Comparison of ENCODE assay signal across 3 cellular contexts in the genomic region with DNA sequence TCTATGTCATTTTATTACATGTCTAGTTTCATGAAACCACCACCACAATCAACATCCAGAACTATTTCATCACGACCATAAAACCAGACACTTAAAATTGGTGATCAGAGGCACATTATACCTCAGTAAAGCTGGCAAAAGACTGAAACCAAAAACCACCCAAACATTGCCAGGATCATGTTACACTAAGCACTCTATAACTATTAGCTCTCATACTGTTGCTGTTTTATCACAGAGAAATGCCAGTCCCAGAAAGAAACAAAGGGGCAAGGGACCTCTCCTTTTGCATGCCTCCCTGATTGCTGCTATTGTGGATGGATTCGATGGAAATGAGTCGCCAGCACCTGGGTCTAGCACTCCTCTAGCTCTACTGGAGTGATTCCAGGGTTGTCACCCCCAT.
TF ChIP-seq lines count a peak whose summit lies in the region.

No MANE protein-coding gene starts in this region.

TF ChIP-seq in SK-N-SH treated with all-trans-retinoic acid at 6 μM for 48 hours, 23 proteins besides CTCF, POLR2A, EP300 and RAD21 (continued from another document and continues in another):
- TF ChIP-seq, protein P1, sequence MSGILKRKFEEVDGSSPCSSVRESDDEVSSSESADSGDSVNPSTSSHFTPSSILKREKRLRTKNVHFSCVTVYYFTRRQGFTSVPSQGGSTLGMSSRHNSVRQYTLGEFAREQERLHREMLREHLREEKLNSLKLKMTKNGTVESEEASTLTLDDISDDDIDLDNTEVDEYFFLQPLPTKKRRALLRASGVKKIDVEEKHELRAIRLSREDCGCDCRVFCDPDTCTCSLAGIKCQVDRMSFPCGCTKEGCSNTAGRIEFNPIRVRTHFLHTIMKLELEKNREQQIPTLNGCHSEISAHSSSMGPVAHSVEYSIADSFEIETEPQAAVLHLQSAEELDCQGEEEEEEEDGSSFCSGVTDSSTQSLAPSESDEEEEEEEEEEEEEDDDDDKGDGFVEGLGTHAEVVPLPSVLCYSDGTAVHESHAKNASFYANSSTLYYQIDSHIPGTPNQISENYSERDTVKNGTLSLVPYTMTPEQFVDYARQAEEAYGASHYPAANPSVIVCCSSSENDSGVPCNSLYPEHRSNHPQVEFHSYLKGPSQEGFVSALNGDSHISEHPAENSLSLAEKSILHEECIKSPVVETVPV (CRISPR knock-in tag; IDR thresholded peaks at IDR 0.05) = no peak
- no peak for TF ChIP-seq ISL1 (CRISPR knock-in tag; IDR thresholded peaks at IDR 0.05)
- TF ChIP-seq, protein P2, sequence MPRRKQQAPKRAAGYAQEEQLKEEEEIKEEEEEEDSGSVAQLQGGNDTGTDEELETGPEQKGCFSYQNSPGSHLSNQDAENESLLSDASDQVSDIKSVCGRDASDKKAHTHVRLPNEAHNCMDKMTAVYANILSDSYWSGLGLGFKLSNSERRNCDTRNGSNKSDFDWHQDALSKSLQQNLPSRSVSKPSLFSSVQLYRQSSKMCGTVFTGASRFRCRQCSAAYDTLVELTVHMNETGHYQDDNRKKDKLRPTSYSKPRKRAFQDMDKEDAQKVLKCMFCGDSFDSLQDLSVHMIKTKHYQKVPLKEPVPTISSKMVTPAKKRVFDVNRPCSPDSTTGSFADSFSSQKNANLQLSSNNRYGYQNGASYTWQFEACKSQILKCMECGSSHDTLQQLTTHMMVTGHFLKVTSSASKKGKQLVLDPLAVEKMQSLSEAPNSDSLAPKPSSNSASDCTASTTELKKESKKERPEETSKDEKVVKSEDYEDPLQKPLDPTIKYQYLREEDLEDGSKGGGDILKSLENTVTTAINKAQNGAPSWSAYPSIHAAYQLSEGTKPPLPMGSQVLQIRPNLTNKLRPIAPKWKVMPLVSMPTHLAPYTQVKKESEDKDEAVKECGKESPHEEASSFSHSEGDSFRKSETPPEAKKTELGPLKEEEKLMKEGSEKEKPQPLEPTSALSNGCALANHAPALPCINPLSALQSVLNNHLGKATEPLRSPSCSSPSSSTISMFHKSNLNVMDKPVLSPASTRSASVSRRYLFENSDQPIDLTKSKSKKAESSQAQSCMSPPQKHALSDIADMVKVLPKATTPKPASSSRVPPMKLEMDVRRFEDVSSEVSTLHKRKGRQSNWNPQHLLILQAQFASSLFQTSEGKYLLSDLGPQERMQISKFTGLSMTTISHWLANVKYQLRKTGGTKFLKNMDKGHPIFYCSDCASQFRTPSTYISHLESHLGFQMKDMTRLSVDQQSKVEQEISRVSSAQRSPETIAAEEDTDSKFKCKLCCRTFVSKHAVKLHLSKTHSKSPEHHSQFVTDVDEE (CRISPR knock-in tag; IDR thresholded peaks at IDR 0.05) = no peak
- TF ChIP-seq ZNF8 (CRISPR knock-in tag; IDR thresholded peaks at IDR 0.05) = no peak
- TF ChIP-seq ZFP30 (CRISPR knock-in tag; IDR thresholded peaks at IDR 0.05) = no peak
- TF ChIP-seq SNAI2 (CRISPR knock-in tag; IDR thresholded peaks at IDR 0.05) = no peak
- no peak for TF ChIP-seq ARNTL (CRISPR knock-in tag; IDR thresholded peaks at IDR 0.05; ENCODE audit: borderline replicate concordance, low read depth)
- TF ChIP-seq GLIS3 (CRISPR knock-in tag; IDR thresholded peaks at IDR 0.05) = no peak
- TF ChIP-seq CREB5 (CRISPR knock-in tag; IDR thresholded peaks at IDR 0.05; ENCODE audit: low read depth) = no peak
- no peak for TF ChIP-seq PPARA (CRISPR knock-in tag; IDR thresholded peaks at IDR 0.05; ENCODE audit: borderline replicate concordance)
- TF ChIP-seq OSR1 (CRISPR knock-in tag; IDR thresholded peaks at IDR 0.05) = no peak

TF ChIP-seq in SK-N-SH, 30 proteins besides CTCF, POLR2A, EP300 and RAD21 (continued from another document):
- TF ChIP-seq, protein P3, sequence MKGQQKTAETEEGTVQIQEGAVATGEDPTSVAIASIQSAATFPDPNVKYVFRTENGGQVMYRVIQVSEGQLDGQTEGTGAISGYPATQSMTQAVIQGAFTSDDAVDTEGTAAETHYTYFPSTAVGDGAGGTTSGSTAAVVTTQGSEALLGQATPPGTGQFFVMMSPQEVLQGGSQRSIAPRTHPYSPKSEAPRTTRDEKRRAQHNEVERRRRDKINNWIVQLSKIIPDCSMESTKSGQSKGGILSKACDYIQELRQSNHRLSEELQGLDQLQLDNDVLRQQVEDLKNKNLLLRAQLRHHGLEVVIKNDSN (IDR thresholded peaks at IDR 0.05; ENCODE audit: borderline replicate concordance, low read depth) = no peak
TF ChIP-seq in SK-N-SH: peak in this region for 0.

TF ChIP-seq in WTC11, 78 proteins besides CTCF, POLR2A, EP300 and RAD21 (continued from another document):
- TF ChIP-seq, protein P4, sequence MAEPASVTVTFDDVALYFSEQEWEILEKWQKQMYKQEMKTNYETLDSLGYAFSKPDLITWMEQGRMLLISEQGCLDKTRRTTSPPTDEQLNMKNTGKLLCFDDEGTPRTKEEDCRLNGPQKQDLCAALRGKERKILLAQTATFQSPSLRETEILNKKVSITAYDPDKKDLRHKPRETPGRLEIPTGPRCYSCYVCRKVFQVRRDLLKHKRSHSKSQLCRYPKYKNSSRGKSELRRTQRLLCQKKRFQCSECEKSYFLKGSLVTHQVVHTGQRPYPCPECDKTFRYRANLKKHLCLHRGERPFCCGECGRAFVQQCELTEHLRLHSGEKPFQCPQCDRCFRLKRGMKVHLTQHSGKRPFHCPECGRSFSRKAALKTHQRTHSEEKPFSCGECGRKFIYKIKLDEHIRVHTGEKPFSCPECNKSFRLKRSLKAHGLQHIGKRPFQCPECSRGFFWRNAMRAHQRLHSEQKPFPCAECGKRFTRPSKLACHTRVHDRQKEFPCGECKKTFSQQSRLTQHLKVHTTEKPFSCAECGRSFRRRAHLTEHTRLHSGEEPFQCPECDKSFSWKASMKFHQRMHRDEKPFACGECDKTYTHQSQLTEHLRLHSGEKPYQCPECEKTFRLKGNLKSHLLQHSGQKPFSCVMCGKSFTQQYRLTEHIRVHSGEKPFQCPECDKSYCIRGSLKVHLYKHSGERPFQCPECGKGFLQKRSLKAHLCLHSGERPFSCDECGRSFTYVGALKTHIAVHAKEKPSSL (CRISPR knock-in tag; conservative IDR thresholded peaks at IDR 0.05) = no peak
